ENCODE assay signal across 8 cellular contexts in the genomic region with DNA sequence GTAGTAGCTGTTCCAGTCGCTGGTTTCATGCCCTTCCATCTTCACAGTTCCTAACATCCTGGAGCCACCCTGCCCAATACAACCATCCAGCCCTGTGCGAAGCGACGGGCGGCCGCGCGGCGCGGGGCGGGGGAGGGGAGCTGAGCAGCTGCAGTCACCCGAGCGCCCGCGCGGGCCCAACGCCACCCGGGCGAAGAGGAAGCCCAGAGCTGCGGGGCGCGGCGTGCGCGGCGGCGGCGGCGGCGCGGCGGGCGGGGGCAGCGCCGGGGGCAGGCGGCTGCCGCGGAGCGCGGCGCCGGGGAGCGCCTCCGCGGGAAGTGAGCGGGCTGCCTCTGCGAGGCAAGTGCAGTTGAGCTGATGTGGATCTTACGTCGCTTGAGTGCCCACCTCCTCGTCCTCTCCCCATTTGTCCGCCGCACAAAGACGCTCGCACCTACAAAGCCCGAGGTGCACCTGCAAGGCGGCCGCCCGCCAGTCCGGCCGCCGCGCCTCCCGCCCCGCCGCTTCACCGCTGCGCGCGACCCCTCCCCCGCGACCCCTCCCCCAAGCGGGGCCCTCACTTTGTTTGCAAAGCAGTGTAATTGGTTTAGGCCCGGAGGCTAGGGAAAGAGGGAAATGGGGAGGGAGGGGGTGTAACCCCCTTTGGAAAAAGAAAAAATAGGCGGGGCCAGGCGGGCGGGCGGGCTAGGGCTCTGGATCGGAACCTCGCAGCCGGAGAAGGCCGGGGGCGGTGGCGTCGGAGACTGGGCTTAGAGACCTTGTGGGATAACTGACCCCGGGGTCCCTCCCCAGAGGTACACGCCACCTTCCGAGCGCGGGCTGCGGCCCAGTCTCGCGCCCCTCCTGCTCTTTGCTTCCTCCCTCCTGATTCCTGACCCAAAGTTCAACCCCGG. TPM values are rescaled to one million over a fixed set of nuclear protein-coding genes. Genes with fewer than 3 reads are reported as not detected.
A peak's percentile ranks its signal among the peaks of the same experiment; 100 is the strongest.
DNase-seq lines count a peak whose midpoint lies in the region; ATAC-seq and TF ChIP-seq lines count a peak whose summit lies in the region.

A gene (minus strand): TSS at position 334 of the 893 bp plus-strand sequence. CDS start 277 bp downstream, at position 57.
A gene with protein sequence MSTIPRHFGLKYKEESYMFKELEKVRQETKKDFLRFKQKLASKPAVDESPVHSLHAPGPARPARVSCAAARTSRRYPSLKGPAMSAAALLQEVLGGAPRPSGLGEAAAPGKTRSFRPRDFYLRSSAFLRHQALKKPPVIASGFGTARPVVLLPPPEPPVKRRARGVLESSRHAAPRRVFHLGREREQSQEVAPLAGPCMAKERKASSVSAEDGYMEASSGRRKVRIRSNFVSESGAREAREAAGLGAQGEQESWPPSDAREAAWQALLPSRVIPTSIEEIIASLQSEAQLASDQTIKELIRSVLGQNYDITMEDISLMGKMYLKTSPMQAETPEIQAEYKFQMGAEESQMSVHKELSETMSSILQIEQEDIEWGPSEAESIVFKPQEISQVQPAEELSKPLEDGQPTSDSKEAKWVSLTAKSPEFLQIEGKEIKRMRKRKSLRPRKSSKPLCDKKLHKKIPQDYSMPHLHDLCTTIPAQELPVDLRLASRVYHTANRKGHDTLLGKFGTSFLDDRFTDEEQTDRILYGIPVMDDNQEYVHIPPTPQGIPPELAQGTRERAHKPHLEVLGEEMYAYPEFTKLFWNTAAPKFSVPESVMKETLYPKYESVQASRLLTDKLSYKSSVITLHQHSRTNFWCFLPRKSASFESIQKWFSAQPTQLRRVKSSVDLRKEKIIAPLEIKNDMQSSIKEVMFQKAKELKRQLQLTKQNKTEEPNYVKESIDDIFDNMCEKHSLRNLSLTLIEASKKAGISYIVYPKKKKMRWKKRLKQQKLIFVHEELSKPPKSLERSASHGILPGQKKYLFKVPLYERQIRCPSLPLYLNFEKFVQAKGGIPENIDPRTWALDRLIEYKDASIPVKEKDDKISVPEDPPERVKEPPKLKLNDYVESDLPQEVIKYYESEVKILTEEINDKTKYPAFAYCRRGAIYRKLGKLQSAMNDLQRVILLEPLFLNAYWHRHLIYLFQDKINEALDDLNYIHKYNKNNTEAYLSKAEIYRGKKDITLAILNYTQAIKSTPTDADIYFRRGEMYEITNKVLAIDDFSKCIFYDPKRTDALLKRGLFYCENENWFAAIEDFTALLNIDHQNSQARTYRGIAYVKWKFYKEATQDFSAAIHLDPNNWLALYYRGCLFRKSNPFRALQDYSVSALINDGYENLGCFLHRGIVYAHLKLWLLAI (N-terminal part only) (plus strand): TSS at position 714 of the 893 bp plus-strand sequence. CDS start 26,436 bp downstream, outside the sequence.

- peak within 1 kb of the TSS; percentile 56 for H3K9ac ChIP-seq in endodermal cell (ENCODE audit: extremely low read depth, low read length, poor library complexity, severe bottlenecking)

- H3K36me3 ChIP-seq in endodermal cell (ENCODE audit: control insufficient read depth, insufficient read depth, low read length), result no peaks in the 10 kb centered on the region

- ATAC-seq in naive B cell (ENCODE audit: low read depth in 2 of 2), result peak; percentile 20 to 23
- ATAC-seq in HG03469 (IDR thresholded peaks at IDR 0.05; ENCODE audit: unreplicated experiment), result no peak

- peak; percentile 40 for DNase-seq in DMS53 treated with DMSO at 0.1 percent for 48 hours (lab: John Stamatoyannopoulos, UW; ENCODE audit: unreplicated experiment)
- peak; percentile 71 for DNase-seq in LoVo (ENCODE audit: low spot score)
- DNase-seq in RPMI8226, result peak; percentile 67
- DNase-seq in endodermal cell, result peak; percentile 84
- DNase-seq in naive B cell, result no peak
- DNase-seq in stimulated activated CD4-positive, alpha-beta T cell treated with anti-CD3 and anti-CD28 coated beads, Interleukin-12 subunit alpha, Interleukin-12 subunit beta, amount 100 ng/mL, for 4 hours, result no peak
- DNase-seq in activated CD4-positive, CD25-positive, alpha-beta regulatory T cell (lab: John Stamatoyannopoulos, UW), result no peak

- peaks cover 2% of the 10 kb centered on the region for H3K4me1 ChIP-seq in endodermal cell (ENCODE audit: control insufficient read depth, insufficient read depth, low read length)

- H3K4me3 Mint-ChIP-seq in endodermal cell, result peak within 1 kb of the TSS; percentile 69
- H3K4me3 Mint-ChIP-seq in naive B cell, result peak within 1 kb of the TSS in 7 of 8 donors; percentile 58 to 85 (median 64)

- peaks cover 14% of the 10 kb centered on the region for H3K36me3 Mint-ChIP-seq in endodermal cell (ENCODE audit: low read depth)
- H3K36me3 Mint-ChIP-seq in naive B cell, result peaks cover 10 to 12% of the 10 kb centered on the region in 2 donors

- no peak for TF ChIP-seq CTCF in endodermal cell (conservative IDR thresholded peaks at IDR 0.05)

- peak within 1 kb of the TSS; percentile 89 for H3K4me3 ChIP-seq in endodermal cell (ENCODE audit: low read length)

- H3K9me3 Mint-ChIP-seq in endodermal cell (no peaks in the 10 kb centered on the region), naive B cell (peaks cover 0 to 42% (median 18%) of the 10 kb centered on the region in 7 donors)

- H3K27ac Mint-ChIP-seq in endodermal cell (peak within 1 kb of the TSS; percentile 98), naive B cell (peak within 1 kb of the TSS in 4 of 6 donors; percentile 38 to 74 (median 53))

- H3K27me3 Mint-ChIP-seq in endodermal cell (ENCODE audit: insufficient read depth) (peaks cover 83% of the 10 kb centered on the region), naive B cell (peaks cover 53 to 79% (median 71%) of the 10 kb centered on the region in 3 donors)

- H3K27ac ChIP-seq in endodermal cell (ENCODE audit: low read depth, low read length), result no peak within 1 kb of the TSS

- H3K27me3 ChIP-seq in endodermal cell (ENCODE audit: control insufficient read depth, insufficient read depth, low read length, poor library complexity, severe bottlenecking), result peaks cover 85% of the 10 kb centered on the region

- 0% methylated on average over 36 to 92 of the region's 93 CpGs for WGBS in endodermal cell (ENCODE audit: insufficient coverage in 1 of 2, insufficient read length in 1 of 2), 2 experiments

- H3K9me3 ChIP-seq in endodermal cell (ENCODE audit: control insufficient read depth, low read length), result no peaks in the 10 kb centered on the region

- peaks cover 40% of the 10 kb centered on the region for H3K4me1 Mint-ChIP-seq in endodermal cell
- H3K4me1 Mint-ChIP-seq in naive B cell, result peaks cover 11 to 34% (median 20%) of the 10 kb centered on the region in 3 donors

RNA-seq across cellular contexts. Expression of the first gene that starts in this region (rescaled TPM):
- 10 to 100 TPM; 41.2 to 51.4 TPM for total RNA-seq in endodermal cell
- polyA plus RNA-seq in endodermal cell (2013, experiment 1 of 2), result 4.0 TPM
- polyA plus RNA-seq in endodermal cell (2013, experiment 2 of 2), result 3.4 TPM
- not detected for polyA plus RNA-seq in naive B cell (ENCODE audit: low read depth in 6 of 6)

RNA-seq across cellular contexts. Expression of the second gene that starts in this region (rescaled TPM):
- 10 to 100 TPM in 1 of 2 donors, 1 to 10 TPM in 1; 8.1 to 11.0 TPM for total RNA-seq in endodermal cell
- polyA plus RNA-seq in endodermal cell (2013, experiment 1 of 2), result 0.50 TPM
- polyA plus RNA-seq in endodermal cell (2013, experiment 2 of 2), result 0.54 TPM
- not detected for polyA plus RNA-seq in naive B cell (ENCODE audit: low read depth in 6 of 6)

Comparison
In these comparisons a context has a peak if more than half of its experiments do, and no peak if none do; other contexts are left out.
1. Peak in ATAC-seq in naive B cell; RNA of the genes that start here not detected or under 1 TPM.
2. DNase-seq: peak in DMS53 treated with DMSO at 0.1 percent for 48 hours (single experiment), LoVo (single experiment), RPMI8226 (single experiment) and endodermal cell (single experiment); none in naive B cell (single experiment), stimulated activated CD4-positive, alpha-beta T cell treated with anti-CD3 and anti-CD28 coated beads, Interleukin-12 subunit alpha, Interleukin-12 subunit beta, amount 100 ng/mL, for 4 hours (single experiment) and activated CD4-positive, CD25-positive, alpha-beta regulatory T cell (0 of 4).